In the genomic region with DNA sequence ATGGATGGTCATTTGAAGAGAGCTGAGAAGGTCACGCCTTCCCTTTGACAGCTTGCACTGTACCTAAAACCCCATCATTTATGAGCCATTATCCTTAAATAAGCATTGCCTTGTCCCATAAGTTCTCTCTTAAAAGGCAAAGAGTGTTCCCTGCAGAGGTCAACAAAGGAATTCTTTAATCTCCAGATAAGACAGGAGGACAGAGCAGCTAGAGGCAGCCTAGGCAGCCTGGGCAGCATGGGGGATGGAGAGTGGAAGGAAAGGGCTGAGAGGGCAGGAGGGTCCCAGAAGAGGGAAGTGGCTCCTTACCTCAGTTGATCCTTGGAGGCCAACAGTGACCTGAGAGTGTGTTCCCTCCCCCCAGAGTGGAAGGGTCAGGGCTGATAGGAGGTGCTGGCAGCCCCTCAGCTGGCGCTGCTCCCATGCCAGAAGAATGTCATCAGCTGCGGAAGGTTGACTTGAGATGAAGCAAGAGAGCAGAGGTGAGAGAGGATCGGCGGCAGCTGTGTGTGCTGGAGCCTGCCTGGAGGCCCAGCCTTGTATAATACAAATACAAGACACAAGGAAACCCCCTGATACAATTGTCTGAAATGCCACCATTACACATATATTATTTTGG, we compare ENCODE assay signal across 14 cellular contexts. TPM values are rescaled to one million over a fixed set of nuclear protein-coding genes. Genes with fewer than 3 reads are reported as not detected.
DNase-seq lines count a peak whose midpoint lies in the region; ATAC-seq and TF ChIP-seq lines count a peak whose summit lies in the region.
"Had no signal": no experiment of that assay in that cellular context is flagged by ENCODE, and none has a peak within 500 bp of the region (broad histone marks: within the 10 kb centered on the region; RNA-seq: fewer than 3 reads in every experiment).

No MANE protein-coding gene starts in this region.

- H3K36me3 Mint-ChIP-seq in activated CD4-positive, alpha-beta T cell treated with anti-CD3 and anti-CD28 coated beads for 36 hours (ENCODE audit: low read depth): no peaks in the 10 kb centered on the region

- TF ChIP-seq CTCF in Peyer's patch (IDR thresholded peaks at IDR 0.05) (no peak), fibroblast of villous mesenchyme (IDR thresholded peaks at IDR 0.05; ENCODE audit: insufficient read depth, low read depth, low read length) (no peak), lower lobe of right lung (IDR thresholded peaks at IDR 0.05) (no peak), stomach (IDR thresholded peaks at IDR 0.05) (no peak)

- CTCF ChIA-PET in activated CD4-positive, alpha-beta T cell treated with anti-CD3 and anti-CD28 coated beads for 36 hours (lab: Charles Lee): interaction anchor here (0.7 to 0.9 kb wide), 2 partner anchors 82 to 197 kb away, joined by 3 to 4 read pairs; no protein-coding TSS in a partner anchor

- no peaks in the 10 kb centered on the region for H3K9me3 Mint-ChIP-seq in activated CD4-positive, alpha-beta T cell treated with anti-CD3 and anti-CD28 coated beads for 36 hours (ENCODE audit: low read depth)
- H3K9me3 Mint-ChIP-seq: neural crest cell had no signal

- no peak for TF ChIP-seq POLR2A in Peyer's patch (IDR thresholded peaks at IDR 0.05)
- no peak for TF ChIP-seq POLR2A in stomach (IDR thresholded peaks at IDR 0.05)

- H3K9me3 ChIP-seq in Peyer's patch: no peaks in the 10 kb centered on the region
- no peaks in the 10 kb centered on the region for H3K9me3 ChIP-seq in lower lobe of right lung
- H3K9me3 ChIP-seq in stomach: no peaks in the 10 kb centered on the region

- H3K4me3 ChIP-seq in Peyer's patch (peak overlapping the region in 1 of 4 donors; percentile 4), fibroblast of villous mesenchyme (ENCODE audit: low read depth, low read length) (no peak overlapping the region), lower lobe of right lung (no peak overlapping the region), stomach (no peak overlapping the region)

- no peak overlapping the region for H3K27ac Mint-ChIP-seq in activated CD4-positive, alpha-beta T cell treated with anti-CD3 and anti-CD28 coated beads for 36 hours

- H3K36me3 ChIP-seq in Peyer's patch (no peaks in the 10 kb centered on the region), lower lobe of right lung (peaks cover 4% of the 10 kb centered on the region), stomach (peaks cover 0 to 3% (median 0%) of the 10 kb centered on the region in 4 donors)

- DNase-seq in Peyer's patch (no peak), fibroblast of villous mesenchyme (ENCODE audit: low read depth) (peak; percentile 79), lower lobe of right lung (peak; percentile 70), stomach (no peak), HK-2 (ENCODE audit: unreplicated experiment) (no peak), caudate nucleus (lab: John Stamatoyannopoulos, UW) (no peak), DMS 273 (lab: John Stamatoyannopoulos, UW; ENCODE audit: unreplicated experiment) (no peak)
- no peak for DNase-seq in activated CD4-positive, alpha-beta T cell treated with anti-CD3 and anti-CD28 coated beads for 36 hours
- DNase-seq: AML-193, foreskin melanocyte, NCI-H1105 treated with DMSO at 0.1 percent for 48 hours, NCI-H446 treated with DMSO at 0.1 percent for 48 hours had no signal

- peak; percentile 24 to 26 for ATAC-seq in lower lobe of right lung
- no peak for ATAC-seq in activated CD4-positive, alpha-beta T cell treated with anti-CD3 and anti-CD28 coated beads for 36 hours

- no peaks in the 10 kb centered on the region for H3K27me3 Mint-ChIP-seq in activated CD4-positive, alpha-beta T cell treated with anti-CD3 and anti-CD28 coated beads for 36 hours

- H3K27ac ChIP-seq in Peyer's patch (peak overlapping the region in 3 of 4 donors; percentile 81 to 97 (median 95)), lower lobe of right lung (peak overlapping the region; percentile 81), stomach (peak overlapping the region in 4 of 5 donors; percentile 52 to 87 (median 79)), caudate nucleus (ENCODE audit: low read depth, low read length) (no peak overlapping the region)

- 21 to 50% (median 36%) methylated on average over 5 of the region's 5 CpGs for WGBS in stomach, 5 donors

- no peaks in the 10 kb centered on the region for H3K27me3 ChIP-seq in Peyer's patch
- no peaks in the 10 kb centered on the region for H3K27me3 ChIP-seq in lower lobe of right lung (ENCODE audit: low read depth)
- peaks cover 0 to 11% (median 0%) of the 10 kb centered on the region in 3 donors for H3K27me3 ChIP-seq in stomach

- H3K4me3 Mint-ChIP-seq in activated CD4-positive, alpha-beta T cell treated with anti-CD3 and anti-CD28 coated beads for 36 hours: no peak overlapping the region
- H3K4me3 Mint-ChIP-seq: neural crest cell had no signal

- H3K4me1 Mint-ChIP-seq in activated CD4-positive, alpha-beta T cell treated with anti-CD3 and anti-CD28 coated beads for 36 hours: no peaks in the 10 kb centered on the region

- no peak for TF ChIP-seq EP300 in stomach (IDR thresholded peaks at IDR 0.05)

- peaks cover 0 to 50% (median 4%) of the 10 kb centered on the region in 4 donors for H3K4me1 ChIP-seq in Peyer's patch
- H3K4me1 ChIP-seq in lower lobe of right lung: peaks cover 47% of the 10 kb centered on the region
- H3K4me1 ChIP-seq in stomach: peaks cover 0 to 54% (median 15%) of the 10 kb centered on the region in 4 donors

- POLR2A ChIA-PET in activated CD4-positive, alpha-beta T cell treated with anti-CD3 and anti-CD28 coated beads for 36 hours (lab: Charles Lee): no interaction called here

- intact Hi-C loops in lower lobe of right lung (cut with DNase I) (no loop called here), stomach (cut with DNase I; ENCODE audit: low total_unique reads) (loop anchor here (10.0 kb wide), 1 partner anchor 55 kb away; no protein-coding TSS in a partner anchor)
- intact Hi-C loops in activated CD4-positive, alpha-beta T cell treated with anti-CD3 and anti-CD28 coated beads for 36 hours (cut with DNase I, micrococcal nuclease): no loop called here

RNA-seq across cellular contexts. Expression of a gene that starts 12.8 kb away (rescaled TPM):
- total RNA-seq in Peyer's patch (under 1 TPM in 1 of 4 donors, not detected in 3; 0.38 TPM), fibroblast of villous mesenchyme (not detected in 2 replicates), lower lobe of right lung (not detected), stomach (under 1 TPM in 1 of 5 donors, not detected in 4; 0.18 TPM)
- not detected for polyA plus RNA-seq in stomach
- total RNA-seq in activated CD4-positive, alpha-beta T cell treated with anti-CD3 and anti-CD28 coated beads for 36 hours: not detected
- total RNA-seq: neural crest cell; T-helper 1 cell treated with Interleukin-12 subunit alpha and Interleukin-12 subunit beta and Interleukin-4 antibody, amounts not matched to agents 30 ng/mL and 1 ng/mL, for 36 hours had no signal

RNA-seq across cellular contexts. Expression of a gene that starts 21.5 kb away (rescaled TPM):
- total RNA-seq in Peyer's patch (10 to 100 TPM in 2 of 4 donors, 1 to 10 TPM in 2; 5.1 to 23.1 (median 8.5) TPM), fibroblast of villous mesenchyme (under 0.01 and 2.9 TPM in 2 replicates), lower lobe of right lung (21.5 TPM), stomach (10 to 100 TPM in 2 of 5 donors, 1 to 10 TPM in 2, under 1 TPM in 1; 0.58 to 27.7 (median 9.6) TPM)
- 10 to 100 TPM in 2 of 3 donors, 1 to 10 TPM in 1; 7.0 to 17.1 (median 12.2) TPM for polyA plus RNA-seq in stomach
- total RNA-seq in activated CD4-positive, alpha-beta T cell treated with anti-CD3 and anti-CD28 coated beads for 36 hours: not detected
- total RNA-seq: T-helper 1 cell treated with Interleukin-12 subunit alpha and Interleukin-12 subunit beta and Interleukin-4 antibody, amounts not matched to agents 30 ng/mL and 1 ng/mL, for 36 hours had no signal

RNA-seq across cellular contexts. Expression of a gene that starts 25.7 kb away (rescaled TPM):
- total RNA-seq in Peyer's patch (1 to 10 TPM; 3.0 to 8.7 (median 5.5) TPM), fibroblast of villous mesenchyme (1.7 and 2.3 TPM in 2 replicates), lower lobe of right lung (4.1 TPM), stomach (1 to 10 TPM in 4 of 5 donors, not detected in 1; 1.8 to 5.3 (median 2.6) TPM)
- 1 to 10 TPM in 2 of 3 donors, not detected in 1; 2.9 to 4.0 TPM for polyA plus RNA-seq in stomach
- total RNA-seq in activated CD4-positive, alpha-beta T cell treated with anti-CD3 and anti-CD28 coated beads for 36 hours: 1 to 10 TPM; 2.7 to 3.2 TPM

RNA-seq across cellular contexts. Expression of a gene that starts 44.1 kb away (rescaled TPM):
- total RNA-seq in Peyer's patch (100 to 1,000 TPM in 3 of 4 donors, 1 to 10 TPM in 1; 4.1 to 374 (median 196) TPM), fibroblast of villous mesenchyme (not detected in 2 replicates), lower lobe of right lung (3.2 TPM), stomach (10 to 100 TPM in 1 of 5 donors, not detected in 4; 19.7 TPM)
- under 1 TPM in 2 of 3 donors, not detected in 1; 0.38 to 0.62 TPM for polyA plus RNA-seq in stomach
- total RNA-seq in activated CD4-positive, alpha-beta T cell treated with anti-CD3 and anti-CD28 coated beads for 36 hours: not detected
- total RNA-seq: neural crest cell; T-helper 1 cell treated with Interleukin-12 subunit alpha and Interleukin-12 subunit beta and Interleukin-4 antibody, amounts not matched to agents 30 ng/mL and 1 ng/mL, for 36 hours had no signal

RNA-seq across cellular contexts. Expression of a gene that starts 44.3 kb away (rescaled TPM):
- 10 to 100 TPM in 3 of 4 donors, 1 to 10 TPM in 1; 6.5 to 23.1 (median 17.8) TPM for total RNA-seq in Peyer's patch
- 14.8 and 20.7 TPM in 2 replicates for total RNA-seq in fibroblast of villous mesenchyme
- total RNA-seq in lower lobe of right lung: 19.8 TPM
- 100 to 1,000 TPM in 1 of 5 donors, 10 to 100 TPM in 4; 12.7 to 127 (median 31.5) TPM for total RNA-seq in stomach
- polyA plus RNA-seq in stomach: 10 to 100 TPM; 10.7 to 16.6 (median 12.4) TPM
- total RNA-seq in activated CD4-positive, alpha-beta T cell treated with anti-CD3 and anti-CD28 coated beads for 36 hours: 10 to 100 TPM; 16.6 to 24.8 TPM

Comparison
In these comparisons a context has a peak if more than half of its experiments do, and no peak if none do; other contexts are left out.
1. DNase-seq: peak in fibroblast of villous mesenchyme (single experiment) and lower lobe of right lung (single experiment); none in Peyer's patch (0 of 3), stomach (single experiment), activated CD4-positive, alpha-beta T cell treated with anti-CD3 and anti-CD28 coated beads for 36 hours (single experiment), HK-2 (single experiment), caudate nucleus (0 of 61) and DMS 273 (single experiment).